ENCODE assay signal across 14 cellular contexts in the genomic region with DNA sequence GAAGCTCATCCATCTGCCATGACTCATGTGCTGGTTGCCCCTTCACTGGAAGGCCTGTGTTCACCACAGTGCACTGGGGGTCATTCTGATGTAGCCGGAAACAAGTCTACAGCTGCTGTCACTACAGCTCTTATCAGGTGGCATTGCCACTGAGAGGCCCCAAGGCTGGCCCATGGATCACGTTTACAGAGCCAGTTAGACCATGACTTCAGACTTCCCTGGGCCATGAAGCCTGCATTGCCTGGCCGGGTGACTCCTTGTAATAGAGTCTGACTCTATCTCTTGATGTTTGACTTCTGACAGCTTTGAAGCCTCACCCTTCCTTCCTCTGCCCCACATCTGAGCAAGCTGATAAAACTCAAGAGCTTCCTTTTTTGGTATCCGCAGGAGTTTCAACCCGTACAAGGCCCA.
DNase-seq lines count a peak whose midpoint lies in the region; ATAC-seq and TF ChIP-seq lines count a peak whose summit lies in the region.
"Had no signal": no experiment of that assay in that cellular context is flagged by ENCODE, and none has a peak within 500 bp of the region (broad histone marks: within the 10 kb centered on the region; RNA-seq: fewer than 3 reads in every experiment).

No MANE protein-coding gene starts in this region.

- no peak overlapping the region for H3K27ac ChIP-seq in endodermal cell (ENCODE audit: low read depth, low read length)
- H3K27ac ChIP-seq: uterus had no signal

- H3K9me3 ChIP-seq in endodermal cell (ENCODE audit: control insufficient read depth, low read length), result peaks cover 13% of the 10 kb centered on the region
- H3K9me3 ChIP-seq: uterus had no signal

- no peaks in the 10 kb centered on the region for H3K27me3 ChIP-seq in endodermal cell (ENCODE audit: control insufficient read depth, insufficient read depth, low read length, poor library complexity, severe bottlenecking)
- H3K27me3 ChIP-seq: uterus had no signal

- no peak for ATAC-seq in HG02763 (IDR thresholded peaks at IDR 0.05; ENCODE audit: unreplicated experiment)

- no peaks in the 10 kb centered on the region for H3K4me1 ChIP-seq in endodermal cell (ENCODE audit: control insufficient read depth, insufficient read depth, low read length)
- H3K4me1 ChIP-seq: uterus had no signal

- H3K36me3 Mint-ChIP-seq in activated CD4-positive, alpha-beta T cell treated with anti-CD3 and anti-CD28 coated beads, Interleukin-2, amount 10 ng/mL, durations not matched to agents 24 days and 14 days (ENCODE audit: low read depth), result no peaks in the 10 kb centered on the region
- peaks cover 9% of the 10 kb centered on the region for H3K36me3 Mint-ChIP-seq in endodermal cell (ENCODE audit: low read depth)

- intact Hi-C loops in activated CD4-positive, alpha-beta T cell treated with anti-CD3 and anti-CD28 coated beads, Interleukin-2, amount 10 ng/mL, durations not matched to agents 24 days and 14 days (cut with micrococcal nuclease), result no loop called here

- H3K4me3 Mint-ChIP-seq in activated CD4-positive, alpha-beta T cell treated with anti-CD3 and anti-CD28 coated beads, Interleukin-2, amount 10 ng/mL, durations not matched to agents 24 days and 14 days, result no peak overlapping the region
- no peak overlapping the region for H3K4me3 Mint-ChIP-seq in endodermal cell
- H3K4me3 Mint-ChIP-seq: dendritic cell treated with granulocyte-macrophage colony-stimulating factor and Interleukin-4, amounts not matched to agents 40 ng/mL and 50 ng/mL, for 4 days; IgD-negative memory B cell had no signal

- H3K9ac ChIP-seq in endodermal cell (ENCODE audit: extremely low read depth, low read length, poor library complexity, severe bottlenecking), result no peak overlapping the region

- DNase-seq in activated CD4-positive, alpha-beta T cell treated with anti-CD3 and anti-CD28 coated beads, Interleukin-2, amount 10 ng/mL, durations not matched to agents 24 days and 14 days, result peak; percentile 58
- no peak for DNase-seq in activated CD4-positive, alpha-beta T cell treated with anti-CD3 and anti-CD28 coated beads, Interleukin-2, amount 50 U/mL, for 4 hours
- DNase-seq in OCI-M2 (lab: John Stamatoyannopoulos, UW; ENCODE audit: unreplicated experiment) (peak; percentile 83), endodermal cell (peak; percentile 20), pons (ENCODE audit: low spot score) (peak; percentile 12), H4 (ENCODE audit: low spot score) (no peak), dedifferentiated amniotic fluid mesenchymal stem cell (ENCODE audit: extremely low spot score) (no peak)
- DNase-seq: activated effector memory CD4-positive, alpha-beta T cell treated with Interleukin-2 at 50 U/mL for 16 hours; kidney glomerular epithelial cell; NCI-H2081 had no signal

- TF ChIP-seq CTCF in endodermal cell (conservative IDR thresholded peaks at IDR 0.05), result no peak

- no peak overlapping the region for H3K27ac Mint-ChIP-seq in activated CD4-positive, alpha-beta T cell treated with anti-CD3 and anti-CD28 coated beads, Interleukin-2, amount 10 ng/mL, durations not matched to agents 24 days and 14 days
- no peak overlapping the region for H3K27ac Mint-ChIP-seq in endodermal cell
- H3K27ac Mint-ChIP-seq: dendritic cell treated with granulocyte-macrophage colony-stimulating factor and Interleukin-4, amounts not matched to agents 40 ng/mL and 50 ng/mL, for 4 days; IgD-negative memory B cell had no signal

- no peak overlapping the region for H3K4me3 ChIP-seq in endodermal cell (ENCODE audit: low read length)
- H3K4me3 ChIP-seq: uterus had no signal

- WGBS in endodermal cell (ENCODE audit: insufficient coverage in 1 of 2, insufficient read length in 1 of 2), 2 experiments, result 92 to 100% methylated on average over 4 to 5 of the region's 5 CpGs

- no peaks in the 10 kb centered on the region for H3K36me3 ChIP-seq in endodermal cell (ENCODE audit: control insufficient read depth, insufficient read depth, low read length)
- H3K36me3 ChIP-seq: uterus had no signal

- H3K9me3 Mint-ChIP-seq in activated CD4-positive, alpha-beta T cell treated with anti-CD3 and anti-CD28 coated beads, Interleukin-2, amount 10 ng/mL, durations not matched to agents 24 days and 14 days, result no peaks in the 10 kb centered on the region
- peaks cover 28% of the 10 kb centered on the region for H3K9me3 Mint-ChIP-seq in endodermal cell

- H3K27me3 Mint-ChIP-seq in activated CD4-positive, alpha-beta T cell treated with anti-CD3 and anti-CD28 coated beads, Interleukin-2, amount 10 ng/mL, durations not matched to agents 24 days and 14 days, result no peaks in the 10 kb centered on the region
- H3K27me3 Mint-ChIP-seq in endodermal cell (ENCODE audit: insufficient read depth), result no peaks in the 10 kb centered on the region
- H3K27me3 Mint-ChIP-seq: dendritic cell treated with granulocyte-macrophage colony-stimulating factor and Interleukin-4, amounts not matched to agents 40 ng/mL and 50 ng/mL, for 4 days had no signal

- H3K4me1 Mint-ChIP-seq in activated CD4-positive, alpha-beta T cell treated with anti-CD3 and anti-CD28 coated beads, Interleukin-2, amount 10 ng/mL, durations not matched to agents 24 days and 14 days, result peaks cover 6% of the 10 kb centered on the region
- H3K4me1 Mint-ChIP-seq in endodermal cell, result no peaks in the 10 kb centered on the region

Comparison
In these comparisons a context has a peak if more than half of its experiments do, and no peak if none do; other contexts are left out.
1. DNase-seq: peak in activated CD4-positive, alpha-beta T cell treated with anti-CD3 and anti-CD28 coated beads, Interleukin-2, amount 10 ng/mL, durations not matched to agents 24 days and 14 days (single experiment), OCI-M2 (single experiment), endodermal cell (single experiment) and pons (single experiment); none in activated CD4-positive, alpha-beta T cell treated with anti-CD3 and anti-CD28 coated beads, Interleukin-2, amount 50 U/mL, for 4 hours (0 of 2), H4 (single experiment) and dedifferentiated amniotic fluid mesenchymal stem cell (single experiment).